Comparison of ENCODE assay signal across 11 cellular contexts in the genomic region with DNA sequence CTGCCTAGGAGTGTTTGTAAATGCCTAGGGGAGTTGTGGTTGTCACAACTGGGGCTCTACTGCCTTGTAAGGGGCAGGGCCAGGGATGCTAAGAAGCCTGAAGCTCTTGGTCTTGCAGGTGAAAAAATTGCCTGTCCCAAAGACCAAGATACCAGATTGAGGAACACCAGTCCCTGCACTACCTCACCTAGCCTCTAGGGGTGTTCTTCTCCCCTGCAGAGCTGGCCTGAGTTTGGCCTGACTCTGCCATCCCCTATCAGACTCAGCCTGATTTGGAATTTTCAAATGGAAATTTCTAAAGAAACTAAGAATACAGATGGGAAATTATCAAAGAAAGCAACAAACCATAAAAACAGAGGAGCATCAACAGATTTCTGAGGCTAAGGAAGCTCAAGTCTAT.
DNase-seq lines count a peak whose midpoint lies in the region; ATAC-seq and TF ChIP-seq lines count a peak whose summit lies in the region.
"Had no signal": no experiment of that assay in that cellular context is flagged by ENCODE, and none has a peak within 500 bp of the region (broad histone marks: within the 10 kb centered on the region; RNA-seq: fewer than 3 reads in every experiment).

No MANE protein-coding gene starts in this region.

- H3K4me2 ChIP-seq in OCI-LY7 (ENCODE audit: low read length), result no peak overlapping the region

- no peak overlapping the region for H3K4me3 Mint-ChIP-seq in activated T-helper 1 cell treated with anti-CD3 and anti-CD28 coated beads, Interleukin-12 subunit alpha, Interleukin-12 subunit beta, Interleukin-2, Interleukin-4 antibody, amounts not matched to agents 30 ng/mL and 10 ng/mL and 1 ng/mL, durations not matched to agents 14 hours and 24 hours and 36 hours
- no peak overlapping the region for H3K4me3 Mint-ChIP-seq in activated naive CD4-positive, alpha-beta T cell treated with anti-CD3 and anti-CD28 coated beads for 36 hours

- peak; percentile 27 for TF ChIP-seq CTCF in AG09319 (IDR thresholded peaks at IDR 0.05; ENCODE audit: low read depth, low read length)
- peak; percentile 68 for TF ChIP-seq CTCF in OCI-LY7 (conservative IDR thresholded peaks at IDR 0.05; ENCODE audit: low read length)
- peak; percentile 27 for TF ChIP-seq CTCF in foreskin fibroblast (IDR thresholded peaks at IDR 0.05; ENCODE audit: low read depth, low read length)

- no peaks in the 10 kb centered on the region for H3K4me1 ChIP-seq in OCI-LY7 (ENCODE audit: insufficient read depth, low read length, poor library complexity, severe bottlenecking)

- peaks cover 6% of the 10 kb centered on the region for H3K36me3 Mint-ChIP-seq in activated T-helper 1 cell treated with anti-CD3 and anti-CD28 coated beads, Interleukin-12 subunit alpha, Interleukin-12 subunit beta, Interleukin-2, Interleukin-4 antibody, amounts not matched to agents 30 ng/mL and 10 ng/mL and 1 ng/mL, durations not matched to agents 14 hours and 24 hours and 36 hours (ENCODE audit: low read depth)
- peaks cover 3% of the 10 kb centered on the region for H3K36me3 Mint-ChIP-seq in activated naive CD4-positive, alpha-beta T cell treated with anti-CD3 and anti-CD28 coated beads for 36 hours (ENCODE audit: low read depth)

- CTCF ChIA-PET in OCI-LY7 (lab: Charles Lee; ENCODE audit: unreplicated experiment), result no interaction called here
- CTCF ChIA-PET in activated naive CD4-positive, alpha-beta T cell treated with anti-CD3 and anti-CD28 coated beads for 36 hours (lab: Charles Lee), result interaction anchor here (0.6 to 0.7 kb wide), 3 partner anchors 13 to 315 kb away, joined by 3 read pairs; no protein-coding TSS in a partner anchor

- no peak overlapping the region for H2AFZ ChIP-seq in OCI-LY7 (ENCODE audit: low read length)

- H3K4me1 Mint-ChIP-seq in activated T-helper 1 cell treated with anti-CD3 and anti-CD28 coated beads, Interleukin-12 subunit alpha, Interleukin-12 subunit beta, Interleukin-2, Interleukin-4 antibody, amounts not matched to agents 30 ng/mL and 10 ng/mL and 1 ng/mL, durations not matched to agents 14 hours and 24 hours and 36 hours (ENCODE audit: low read depth), result no peaks in the 10 kb centered on the region
- H3K4me1 Mint-ChIP-seq in activated naive CD4-positive, alpha-beta T cell treated with anti-CD3 and anti-CD28 coated beads for 36 hours (ENCODE audit: low read depth), result no peaks in the 10 kb centered on the region

- no peaks in the 10 kb centered on the region for H3K9me3 ChIP-seq in OCI-LY7 (ENCODE audit: low read length)

- DNase-seq in AG09319 (ENCODE audit: extremely low read depth, low read depth) (no peak), OCI-LY7 (ENCODE audit: low spot score) (peak; percentile 37), foreskin fibroblast (no peak), SIG-M5 treated with dmso at 0.1 percent for 504 hours (lab: John Stamatoyannopoulos, UW; ENCODE audit: unreplicated experiment) (no peak), AG20443 (ENCODE audit: low spot score) (no peak)
- no peak for DNase-seq in activated T-helper 1 cell treated with anti-CD3 and anti-CD28 coated beads, Interleukin-12 subunit alpha, Interleukin-12 subunit beta, Interleukin-2, Interleukin-4 antibody, amounts not matched to agents 30 ng/mL and 10 ng/mL and 1 ng/mL, durations not matched to agents 14 hours and 24 hours and 36 hours (ENCODE audit: low spot score)
- no peak for DNase-seq in activated naive CD4-positive, alpha-beta T cell treated with anti-CD3 and anti-CD28 coated beads for 36 hours
- DNase-seq: activated gamma-delta T cell, EL, NCI-H774 had no signal

- ATAC-seq in GM19043 (IDR thresholded peaks at IDR 0.05; ENCODE audit: low read depth, unreplicated experiment), result peak; percentile 66

- H3K9me3 Mint-ChIP-seq in activated T-helper 1 cell treated with anti-CD3 and anti-CD28 coated beads, Interleukin-12 subunit alpha, Interleukin-12 subunit beta, Interleukin-2, Interleukin-4 antibody, amounts not matched to agents 30 ng/mL and 10 ng/mL and 1 ng/mL, durations not matched to agents 14 hours and 24 hours and 36 hours, result peaks cover 21% of the 10 kb centered on the region
- H3K9me3 Mint-ChIP-seq in activated naive CD4-positive, alpha-beta T cell treated with anti-CD3 and anti-CD28 coated beads for 36 hours, result peaks cover 6% of the 10 kb centered on the region

- H3K27ac ChIP-seq in OCI-LY7 (ENCODE audit: low read depth, low read length, poor library complexity, severe bottlenecking), result no peak overlapping the region

- POLR2A ChIA-PET in OCI-LY7 (lab: Charles Lee), result interaction anchor here (0.8 to 1.4 kb wide), 2 partner anchors 14 to 34 kb away, joined by 3 to 4 read pairs; no protein-coding TSS in a partner anchor

- H3K9me2 ChIP-seq in OCI-LY7 (ENCODE audit: insufficient read depth, low read length), result no peaks in the 10 kb centered on the region

- no peaks in the 10 kb centered on the region for H3K36me3 ChIP-seq in OCI-LY7 (ENCODE audit: insufficient read depth, low read length)

- H3K4me3 ChIP-seq in OCI-LY7 (ENCODE audit: low read depth, low read length, poor library complexity, severe bottlenecking), result no peak overlapping the region
- H3K4me3 ChIP-seq in foreskin fibroblast (ENCODE audit: low read depth in 1 of 2, low read length in 2 of 2), result no peak overlapping the region

- H4K20me1 ChIP-seq in OCI-LY7 (ENCODE audit: insufficient read depth, low read length), result no peaks in the 10 kb centered on the region

- BruUV-seq in OCI-LY7 (replicated peaks; lab: Mats Ljungman, UMichigan), result no TSS peak

- intact Hi-C loops in OCI-LY7 (cut with micrococcal nuclease; ENCODE audit: unreplicated experiment), result no loop called here
- intact Hi-C loops in activated T-helper 1 cell treated with anti-CD3 and anti-CD28 coated beads, Interleukin-12 subunit alpha, Interleukin-12 subunit beta, Interleukin-2, Interleukin-4 antibody, amounts not matched to agents 30 ng/mL and 10 ng/mL and 1 ng/mL, durations not matched to agents 14 hours and 24 hours and 36 hours (cut with micrococcal nuclease), result no loop called here
- intact Hi-C loops in activated naive CD4-positive, alpha-beta T cell treated with anti-CD3 and anti-CD28 coated beads for 36 hours (cut with micrococcal nuclease), result no loop called here

- no peaks in the 10 kb centered on the region for H3K27me3 Mint-ChIP-seq in activated T-helper 1 cell treated with anti-CD3 and anti-CD28 coated beads, Interleukin-12 subunit alpha, Interleukin-12 subunit beta, Interleukin-2, Interleukin-4 antibody, amounts not matched to agents 30 ng/mL and 10 ng/mL and 1 ng/mL, durations not matched to agents 14 hours and 24 hours and 36 hours (ENCODE audit: insufficient read depth)
- no peaks in the 10 kb centered on the region for H3K27me3 Mint-ChIP-seq in activated naive CD4-positive, alpha-beta T cell treated with anti-CD3 and anti-CD28 coated beads for 36 hours (ENCODE audit: low read depth)

- no peaks in the 10 kb centered on the region for H3K79me2 ChIP-seq in OCI-LY7 (ENCODE audit: insufficient read depth, low read depth, low read length)

- no peak overlapping the region for H3K27ac Mint-ChIP-seq in activated T-helper 1 cell treated with anti-CD3 and anti-CD28 coated beads, Interleukin-12 subunit alpha, Interleukin-12 subunit beta, Interleukin-2, Interleukin-4 antibody, amounts not matched to agents 30 ng/mL and 10 ng/mL and 1 ng/mL, durations not matched to agents 14 hours and 24 hours and 36 hours
- no peak overlapping the region for H3K27ac Mint-ChIP-seq in activated naive CD4-positive, alpha-beta T cell treated with anti-CD3 and anti-CD28 coated beads for 36 hours
